9 cellular contexts compared by ENCODE assay signal in the genomic region with DNA sequence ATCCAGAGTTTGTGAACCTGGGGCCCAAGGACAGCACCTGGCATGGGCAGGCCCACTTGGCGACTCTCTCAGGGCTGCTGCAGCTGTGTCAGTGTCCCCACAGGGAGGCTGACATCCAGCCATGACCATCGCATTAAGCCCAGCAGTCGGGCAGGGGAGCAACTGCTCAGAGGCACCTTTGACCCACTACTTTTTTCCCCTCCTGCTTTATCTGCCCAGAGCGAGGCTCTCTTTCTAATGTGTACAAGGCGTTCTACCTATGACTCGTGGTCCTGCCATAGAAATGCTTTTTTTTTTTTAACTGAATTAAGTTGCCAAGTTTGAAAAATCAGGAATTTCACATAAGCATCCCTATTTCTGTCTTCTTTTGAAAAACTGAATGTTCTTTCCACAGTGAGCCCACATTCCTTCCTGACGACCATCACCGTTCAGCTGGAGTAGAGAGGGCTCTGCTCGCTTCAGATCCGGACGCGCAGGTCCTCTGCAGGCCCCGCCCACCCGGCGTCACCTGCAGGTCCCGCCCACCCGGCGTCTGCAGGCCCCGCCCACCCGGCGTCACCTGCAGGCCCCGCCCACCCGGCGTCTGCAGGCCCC. TPM values are rescaled to one million over a fixed set of nuclear protein-coding genes. Genes with fewer than 3 reads are reported as not detected.
DNase-seq lines count a peak whose midpoint lies in the region; ATAC-seq lines count a peak whose summit lies in the region.
"Had no signal": no experiment of that assay in that cellular context is flagged by ENCODE, and none has a peak within 500 bp of the region (broad histone marks: within the 10 kb centered on the region; RNA-seq: fewer than 3 reads in every experiment).

No MANE protein-coding gene starts in this region.

- H3K27ac Mint-ChIP-seq in activated T-helper 17 cell treated with anti-CD3 and anti-CD28 coated beads, Interleukin-2, amount 50 U/mL, for 72 hours, result no peak overlapping the region

- peaks cover 21% of the 10 kb centered on the region for H3K27me3 Mint-ChIP-seq in activated T-helper 17 cell treated with anti-CD3 and anti-CD28 coated beads, Interleukin-2, amount 50 U/mL, for 72 hours

- no peak overlapping the region for H3K4me3 Mint-ChIP-seq in activated T-helper 17 cell treated with anti-CD3 and anti-CD28 coated beads, Interleukin-2, amount 50 U/mL, for 72 hours

- DNase-seq in NCI-H1436 (lab: John Stamatoyannopoulos, UW) (peak; percentile 89), NCI-H1436 treated with DMSO at 0.1 percent for 48 hours (lab: John Stamatoyannopoulos, UW) (no peak), M059J (ENCODE audit: low read depth) (peak; percentile 39), left lobe of liver (ENCODE audit: low spot score) (peak; percentile 56), GM03348 (ENCODE audit: low spot score) (no peak), NCI-H1694 (lab: John Stamatoyannopoulos, UW) (no peak)

- no peaks in the 10 kb centered on the region for H3K9me3 Mint-ChIP-seq in activated T-helper 17 cell treated with anti-CD3 and anti-CD28 coated beads, Interleukin-2, amount 50 U/mL, for 72 hours

- ATAC-seq in GM21515 (IDR thresholded peaks at IDR 0.05; ENCODE audit: unreplicated experiment), result peak; percentile 40
- peak; percentile 80 for ATAC-seq in activated T-helper 17 cell treated with anti-CD3 and anti-CD28 coated beads, Interleukin-2, amount 50 U/mL, for 72 hours (replicated peaks)
- ATAC-seq in left lobe of liver, result peak; percentile 83

- no peaks in the 10 kb centered on the region for H3K4me1 Mint-ChIP-seq in activated T-helper 17 cell treated with anti-CD3 and anti-CD28 coated beads, Interleukin-2, amount 50 U/mL, for 72 hours

- no peaks in the 10 kb centered on the region for H3K36me3 Mint-ChIP-seq in activated T-helper 17 cell treated with anti-CD3 and anti-CD28 coated beads, Interleukin-2, amount 50 U/mL, for 72 hours (ENCODE audit: low read depth)

RNA-seq across cellular contexts. Expression of a gene that starts 0.4 kb away (rescaled TPM):
- 0.98 and 3.7 TPM in 2 replicates for total RNA-seq in M059J (2014; rRNA removed; shearing (Covaris generic))
- total RNA-seq in activated T-helper 17 cell treated with anti-CD3 and anti-CD28 coated beads, Interleukin-2, amount 50 U/mL, for 72 hours, result not detected
- total RNA-seq in left lobe of liver, result not detected
- total RNA-seq: T-helper 1 cell treated with Interleukin-12 subunit alpha and Interleukin-12 subunit beta and Interleukin-4 antibody, amounts not matched to agents 30 ng/mL and 1 ng/mL, for 36 hours had no signal

RNA-seq across cellular contexts. Expression of a gene that starts 16.2 kb away (rescaled TPM):
- total RNA-seq in M059J (2014; rRNA removed; shearing (Covaris generic)), result not detected in 2 replicates
- not detected for total RNA-seq in activated T-helper 17 cell treated with anti-CD3 and anti-CD28 coated beads, Interleukin-2, amount 50 U/mL, for 72 hours
- not detected for total RNA-seq in left lobe of liver
- total RNA-seq: T-helper 1 cell treated with Interleukin-12 subunit alpha and Interleukin-12 subunit beta and Interleukin-4 antibody, amounts not matched to agents 30 ng/mL and 1 ng/mL, for 36 hours had no signal

Comparison
In these comparisons a context has a peak if more than half of its experiments do, and no peak if none do; other contexts are left out.
1. DNase-seq: peak in NCI-H1436 (single experiment), M059J (single experiment) and left lobe of liver (single experiment); none in NCI-H1436 treated with DMSO at 0.1 percent for 48 hours (single experiment), GM03348 (single experiment) and NCI-H1694 (single experiment).
2. Peak in every context shown above with its lines, with median percentiles within 50 percentile points of each other: ATAC-seq.